Comparison of ENCODE assay signal across 8 cellular contexts in the genomic region with DNA sequence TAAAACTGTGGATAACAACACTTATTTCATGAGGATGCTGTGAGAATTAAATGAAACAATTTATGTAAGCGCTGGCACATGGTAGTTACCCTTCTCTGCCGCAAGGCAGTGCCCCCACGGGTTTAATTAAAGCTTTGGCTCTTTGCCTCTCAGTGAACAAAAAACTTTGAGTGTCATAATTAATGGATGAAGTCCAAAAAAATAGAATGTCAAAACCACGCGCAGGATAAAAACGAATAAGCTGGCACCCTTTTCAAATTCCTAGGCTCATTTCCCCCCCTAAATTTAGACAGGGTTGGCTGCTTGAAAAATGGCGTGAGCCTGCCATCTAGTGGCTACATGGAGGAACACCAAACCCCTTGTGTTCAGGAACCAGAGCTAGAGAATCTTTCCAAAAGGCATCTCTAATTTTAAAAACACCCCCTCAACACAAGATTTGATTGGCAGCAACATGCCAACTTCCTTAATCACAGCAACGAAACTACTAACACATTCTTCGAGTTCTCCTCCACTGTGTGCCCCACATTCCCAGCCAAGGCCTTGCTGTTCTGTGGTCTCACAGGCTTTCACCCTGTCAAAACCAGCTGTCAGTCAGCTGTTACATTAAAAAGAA. TPM values are rescaled to one million over a fixed set of nuclear protein-coding genes. Genes with fewer than 3 reads are reported as not detected.
DNase-seq lines count a peak whose midpoint lies in the region; ATAC-seq and FAIRE-seq lines count a peak whose summit lies in the region.

No MANE protein-coding gene starts in this region.

- no peak for FAIRE-seq in HTR-8/SVneo (lab: Jason Lieb, UNC)

- H3K36me3 ChIP-seq in SJCRH30 = no peaks in the 10 kb centered on the region

- no peaks in the 10 kb centered on the region for H3K27me3 ChIP-seq in SJCRH30

- DNase-seq in Daoy (ENCODE audit: low read depth) (peak; percentile 69), HTR-8/SVneo (ENCODE audit: insufficient read length, low spot score) (peak; percentile 52), SJCRH30 (peak; percentile 40 to 72), Right ventricle myocardium superior (peak; percentile 47), pulmonary artery endothelial cell (ENCODE audit: low read depth, low spot score) (peak; percentile 17), NCI-H187 (lab: John Stamatoyannopoulos, UW) (no peak)
- peak; percentile 65 for DNase-seq in activated naive CD4-positive, alpha-beta T cell treated with anti-CD3 and anti-CD28 coated beads for 36 hours

- peak; percentile 76 for ATAC-seq in GM21515 (IDR thresholded peaks at IDR 0.05; ENCODE audit: unreplicated experiment)
- peak; percentile 97 for ATAC-seq in Right ventricle myocardium superior (ENCODE audit: poor library complexity)

- no peak overlapping the region for H3K4me3 Mint-ChIP-seq in activated naive CD4-positive, alpha-beta T cell treated with anti-CD3 and anti-CD28 coated beads for 36 hours

- H3K9me3 ChIP-seq in SJCRH30 (replicated peaks) = no peaks in the 10 kb centered on the region

- H3K36me3 Mint-ChIP-seq in activated naive CD4-positive, alpha-beta T cell treated with anti-CD3 and anti-CD28 coated beads for 36 hours (ENCODE audit: low read depth) = no peaks in the 10 kb centered on the region

- H3K9me3 Mint-ChIP-seq in activated naive CD4-positive, alpha-beta T cell treated with anti-CD3 and anti-CD28 coated beads for 36 hours = no peaks in the 10 kb centered on the region

- H3K27ac ChIP-seq in SJCRH30 = no peak overlapping the region

- peaks cover 2% of the 10 kb centered on the region for H3K27me3 Mint-ChIP-seq in activated naive CD4-positive, alpha-beta T cell treated with anti-CD3 and anti-CD28 coated beads for 36 hours (ENCODE audit: low read depth)

- CTCF ChIA-PET in activated naive CD4-positive, alpha-beta T cell treated with anti-CD3 and anti-CD28 coated beads for 36 hours (lab: Charles Lee) = interaction anchor here (0.7 to 1.8 kb wide), 26 partner anchors 8 to 911 kb away, joined by 3 to 16 read pairs (median 4); partner anchors contain the start of gene CCNG1

- no peak overlapping the region for H3K4me3 ChIP-seq in SJCRH30

- intact Hi-C loops in activated naive CD4-positive, alpha-beta T cell treated with anti-CD3 and anti-CD28 coated beads for 36 hours (cut with micrococcal nuclease) = loop anchor here (2.0 to 5.0 kb wide), 4 partner anchors 62 to 1864 kb away; no protein-coding TSS in a partner anchor
- intact Hi-C loops in Right ventricle myocardium superior (cut with DNase I) = no loop called here

- H3K27ac Mint-ChIP-seq in activated naive CD4-positive, alpha-beta T cell treated with anti-CD3 and anti-CD28 coated beads for 36 hours = no peak overlapping the region

- no peaks in the 10 kb centered on the region for H3K4me1 ChIP-seq in SJCRH30

- H3K4me1 Mint-ChIP-seq in activated naive CD4-positive, alpha-beta T cell treated with anti-CD3 and anti-CD28 coated beads for 36 hours (ENCODE audit: low read depth) = no peaks in the 10 kb centered on the region

RNA-seq across cellular contexts. Expression of gene CCNG1, which starts 29.0 kb away (rescaled TPM):
- total RNA-seq in Daoy (2014; rRNA removed; shearing (Covaris generic)) = 147 and 192 TPM in 2 replicates
- 199 and 202 TPM in 2 replicates for total RNA-seq in SJCRH30 (2014; rRNA removed; shearing (Covaris generic))
- total RNA-seq in activated naive CD4-positive, alpha-beta T cell treated with anti-CD3 and anti-CD28 coated beads for 36 hours = 100 to 1,000 TPM; 213 to 227 TPM
- 86.8 TPM for total RNA-seq in Right ventricle myocardium superior
- total RNA-seq in pulmonary artery endothelial cell = 309 and 454 TPM in 2 replicates

RNA-seq across cellular contexts. Expression of gene NUDCD2, which starts 51.5 kb away (rescaled TPM):
- 11.4 and 14.0 TPM in 2 replicates for total RNA-seq in Daoy (2014; rRNA removed; shearing (Covaris generic))
- total RNA-seq in SJCRH30 (2014; rRNA removed; shearing (Covaris generic)) = 19.1 and 20.1 TPM in 2 replicates
- 10 to 100 TPM; 51.5 to 55.5 TPM for total RNA-seq in activated naive CD4-positive, alpha-beta T cell treated with anti-CD3 and anti-CD28 coated beads for 36 hours
- total RNA-seq in Right ventricle myocardium superior = 12.9 TPM
- total RNA-seq in pulmonary artery endothelial cell = 8.1 and 10.0 TPM in 2 replicates

RNA-seq across cellular contexts. Expression of gene HMMR, which starts 52.0 kb away (rescaled TPM):
- total RNA-seq in Daoy (2014; rRNA removed; shearing (Covaris generic)) = 78.3 and 106 TPM in 2 replicates
- total RNA-seq in SJCRH30 (2014; rRNA removed; shearing (Covaris generic)) = 74.1 and 92.5 TPM in 2 replicates
- 10 to 100 TPM; 91.8 to 99.8 TPM for total RNA-seq in activated naive CD4-positive, alpha-beta T cell treated with anti-CD3 and anti-CD28 coated beads for 36 hours
- total RNA-seq in Right ventricle myocardium superior = 0.54 TPM
- total RNA-seq in pulmonary artery endothelial cell = 17.9 and 59.8 TPM in 2 replicates

Comparison
In these comparisons a context has a peak if more than half of its experiments do, and no peak if none do; other contexts are left out.
1. DNase-seq: peak in Daoy (single experiment), HTR-8/SVneo (single experiment), SJCRH30 (2 of 2), activated naive CD4-positive, alpha-beta T cell treated with anti-CD3 and anti-CD28 coated beads for 36 hours (single experiment), Right ventricle myocardium superior (single experiment) and pulmonary artery endothelial cell (single experiment); none in NCI-H187 (0 of 2).
2. RNA of gene HMMR, which starts 52.0 kb away (total RNA-seq): 91.8 to 99.8 TPM in activated naive CD4-positive, alpha-beta T cell treated with anti-CD3 and anti-CD28 coated beads for 36 hours, 74.1 to 92.5 TPM in SJCRH30, 78.3 to 106 TPM in Daoy and 17.9 to 59.8 TPM in pulmonary artery endothelial cell; 0.54 TPM in Right ventricle myocardium superior (single experiment); every median in the first group is over 10 times any median in the second.